ENCODE assay signal across 26 cellular contexts in the genomic region with DNA sequence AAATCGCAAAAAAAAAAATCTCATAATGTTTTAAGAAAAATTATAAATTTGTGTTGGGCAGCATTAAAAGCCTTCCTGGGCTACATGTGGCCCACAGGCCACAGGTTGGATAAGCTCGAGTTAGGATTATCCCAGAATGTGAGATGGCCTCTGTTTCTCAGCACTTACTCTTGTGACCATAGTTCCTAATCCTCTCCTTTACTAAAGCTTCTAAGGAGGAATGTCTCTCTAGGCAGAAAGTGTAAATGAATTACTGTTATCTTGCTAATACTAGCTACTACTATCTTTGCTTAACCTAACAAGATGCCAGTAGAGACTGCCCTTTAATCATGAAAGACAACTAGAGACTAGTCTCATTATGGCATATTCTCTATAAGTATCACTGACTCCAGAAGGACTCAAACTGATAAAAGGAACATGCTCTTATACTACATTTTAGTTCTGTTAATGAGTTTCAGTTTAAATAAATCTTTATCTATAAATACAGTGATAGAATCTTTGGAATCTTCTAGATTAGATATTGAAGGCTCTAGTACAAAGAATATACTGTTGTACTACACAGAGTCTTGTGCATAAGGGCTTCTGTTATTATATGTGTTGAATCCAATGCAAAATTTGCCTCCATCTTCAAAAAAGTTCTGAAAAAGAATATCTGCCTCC. TPM values are rescaled to one million over a fixed set of nuclear protein-coding genes. Genes with fewer than 3 reads are reported as not detected.
DNase-seq lines count a peak whose midpoint lies in the region; ATAC-seq, FAIRE-seq and TF ChIP-seq lines count a peak whose summit lies in the region.
"Had no signal": no experiment of that assay in that cellular context is flagged by ENCODE, and none has a peak within 500 bp of the region (broad histone marks: within the 10 kb centered on the region; RNA-seq: fewer than 3 reads in every experiment).

No MANE protein-coding gene starts in this region.

- no peaks in the 10 kb centered on the region for H3K27me3 ChIP-seq in A673 (replicated peaks; ENCODE audit: insufficient read depth, low read depth, low read length, poor library complexity)
- no peaks in the 10 kb centered on the region for H3K27me3 ChIP-seq in K562 (ENCODE audit: control insufficient read depth in 2 of 2, insufficient read depth in 2 of 2, low read length in 2 of 2)
- H3K27me3 ChIP-seq in neural progenitor cell: no peaks in the 10 kb centered on the region

- POLR2A ChIA-PET in A673 (lab: Charles Lee; ENCODE audit: low non-redundant PET) (no interaction called here), K562 (lab: Yijun Ruan, JAX) (interaction anchor here (0.6 to 1.6 kb wide), 3 partner anchors 14 to 388 kb away, joined by 3 to 4 read pairs (median 4); partner anchors contain the start of gene NR4A3)
- POLR2A ChIA-PET in activated CD4-positive, alpha-beta T cell treated with anti-CD3 and anti-CD28 coated beads for 36 hours (lab: Charles Lee): interaction anchor here (0.6 kb wide), 1 partner anchor 34 kb away, joined by 3 read pairs; no protein-coding TSS in a partner anchor

- no peak for TF ChIP-seq CTCF in A673 (conservative IDR thresholded peaks at IDR 0.05; ENCODE audit: low read depth, low read length)
- TF ChIP-seq CTCF in K562 (IDR thresholded peaks at IDR 0.05 in 2 of 3, conservative IDR thresholded peaks at IDR 0.05 in 1 of 3; ENCODE audit: insufficient read depth in 2 of 3, low read depth in 1 of 3, low read length in 3 of 3): no peak
- TF ChIP-seq CTCF in neural progenitor cell (IDR thresholded peaks at IDR 0.05): no peak

- H3K36me3 ChIP-seq in A673 (ENCODE audit: insufficient read depth, low read length, poor library complexity, severe bottlenecking) (peaks cover 17% of the 10 kb centered on the region), K562 (ENCODE audit: control insufficient read depth, insufficient read depth, low read length) (peaks cover 17% of the 10 kb centered on the region; the same call in 2 of the 3 replicates), neural progenitor cell (peaks cover 12% of the 10 kb centered on the region)

- WGBS in K562 (ENCODE audit: insufficient coverage, low coverage, missing lambda C conversion rate): 64% methylated on average over 1 of the region's 2 CpGs

- H3K9me3 Mint-ChIP-seq in neural progenitor cell: no peaks in the 10 kb centered on the region
- no peaks in the 10 kb centered on the region for H3K9me3 Mint-ChIP-seq in activated CD4-positive, alpha-beta T cell treated with anti-CD3 and anti-CD28 coated beads for 36 hours (ENCODE audit: low read depth)
- H3K9me3 Mint-ChIP-seq: CD8-positive, alpha-beta memory T cell; H9; HFFc6 had no signal

- no peak for TF ChIP-seq POLR2A in K562 (conservative IDR thresholded peaks at IDR 0.05)

- H3K4me1 ChIP-seq in A673 (ENCODE audit: insufficient read depth, low read length, poor library complexity, severe bottlenecking) (peaks cover 22% of the 10 kb centered on the region), K562 (replicated peaks in 1 of 2; ENCODE audit: control insufficient read depth in 2 of 2, insufficient read depth in 2 of 2, low read length in 2 of 2) (no peaks in the 10 kb centered on the region), neural progenitor cell (peaks cover 7% of the 10 kb centered on the region)

- no peak overlapping the region for H3K9ac ChIP-seq in K562 (ENCODE audit: insufficient read depth in 1 of 2, low read depth in 2 of 2, low read length in 2 of 2)
- no peak overlapping the region for H3K9ac ChIP-seq in neural progenitor cell

- H3K4me1 Mint-ChIP-seq in neural progenitor cell: peaks cover 11% of the 10 kb centered on the region
- H3K4me1 Mint-ChIP-seq in activated CD4-positive, alpha-beta T cell treated with anti-CD3 and anti-CD28 coated beads for 36 hours: peaks cover 4% of the 10 kb centered on the region

- no peak for FAIRE-seq in K562 (lab: Jason Lieb, UNC)
- FAIRE-seq: GM18507 had no signal

- no peaks in the 10 kb centered on the region for H3K9me1 ChIP-seq in K562 (ENCODE audit: control insufficient read depth, insufficient read depth, low read length)

- no peak overlapping the region for H2AFZ ChIP-seq in K562 (ENCODE audit: low read depth, low read length)
- no peak overlapping the region for H2AFZ ChIP-seq in neural progenitor cell (replicated peaks)

- CTCF ChIA-PET in A673 (lab: Charles Lee) (no interaction called here), K562 (lab: Yijun Ruan, JAX; ENCODE audit: low intra/inter-chr PET ratio) (no interaction called here)
- CTCF ChIA-PET in activated CD4-positive, alpha-beta T cell treated with anti-CD3 and anti-CD28 coated beads for 36 hours (lab: Charles Lee): interaction anchor here (1.1 kb wide), 1 partner anchor 17 kb away, joined by 3 read pairs; no protein-coding TSS in a partner anchor

- no peak for DNase-seq in A673 (ENCODE audit: low spot score)
- DNase-seq in NCI-H82 (lab: John Stamatoyannopoulos, UW): peak; percentile 69
- no peak for DNase-seq in K562 (ENCODE audit: extremely low read depth in 1 of 4, low spot score in 3 of 4)
- DNase-seq in neural progenitor cell (ENCODE audit: low spot score): peak; percentile 5
- no peak for DNase-seq in retina
- no peak for DNase-seq in activated CD4-positive, alpha-beta T cell treated with anti-CD3 and anti-CD28 coated beads for 36 hours
- no peak for DNase-seq in foreskin melanocyte
- no peak for DNase-seq in activated CD8-positive, alpha-beta memory T cell treated with anti-CD3 and anti-CD28 coated beads, Interleukin-2, amount 50 U/mL, for 48 hours
- DNase-seq: AML-193; C1 segment of cervical spinal cord; Calu3; CD8-positive, alpha-beta memory T cell; DMS153; H9; HFFc6; MM.1S; NCI-H1048; NCI-H1417 treated with DMSO at 0.1 percent for 48 hours; NCI-H187; NCI-H446; NK-92 treated with Interleukin-12 subunit alpha and Interleukin-12 subunit beta, amount 100 ng/mL, for 24 hours; SHP77 treated with DMSO at 0.1 percent for 48 hours had no signal

- no peaks in the 10 kb centered on the region for H3K27me3 Mint-ChIP-seq in neural progenitor cell (ENCODE audit: insufficient read depth, low read depth)
- H3K27me3 Mint-ChIP-seq in activated CD4-positive, alpha-beta T cell treated with anti-CD3 and anti-CD28 coated beads for 36 hours: no peaks in the 10 kb centered on the region
- H3K27me3 Mint-ChIP-seq: CD8-positive, alpha-beta memory T cell had no signal

- H3K27ac ChIP-seq in A673 (ENCODE audit: low read depth, low read length, poor library complexity, severe bottlenecking): peak overlapping the region; percentile 6
- H3K27ac ChIP-seq in K562 (ENCODE audit: extremely low read depth, low read depth, low read length): no peak overlapping the region
- no peak overlapping the region for H3K27ac ChIP-seq in neural progenitor cell
- H3K27ac ChIP-seq: 22Rv1, RWPE1 had no signal

- no peak for TF ChIP-seq RAD21 in K562 (CRISPR knock-in tag; conservative IDR thresholded peaks at IDR 0.05 in 1 of 2, IDR thresholded peaks at IDR 0.05 in 1 of 2)

- TF ChIP-seq EP300 in K562 (IDR thresholded peaks at IDR 0.05; ENCODE audit: low read length): no peak

- H3K9me3 ChIP-seq in A673 (ENCODE audit: low read depth, low read length, poor library complexity, severe bottlenecking): no peaks in the 10 kb centered on the region
- H3K9me3 ChIP-seq in K562 (replicated peaks; ENCODE audit: control insufficient read depth, insufficient read depth, low read depth, low read length): no peaks in the 10 kb centered on the region
- H3K9me3 ChIP-seq in neural progenitor cell (ENCODE audit: low read depth): no peaks in the 10 kb centered on the region

- H3K4me3 Mint-ChIP-seq in neural progenitor cell: no peak overlapping the region
- no peak overlapping the region for H3K4me3 Mint-ChIP-seq in activated CD4-positive, alpha-beta T cell treated with anti-CD3 and anti-CD28 coated beads for 36 hours
- H3K4me3 Mint-ChIP-seq: CD8-positive, alpha-beta memory T cell; H9; HFFc6 had no signal

- no peak overlapping the region for H3K4me3 ChIP-seq in A673 (ENCODE audit: low read depth, low read length, poor library complexity, severe bottlenecking)
- H3K4me3 ChIP-seq in K562: no peak overlapping the region
- H3K4me3 ChIP-seq in neural progenitor cell: no peak overlapping the region

- no TSS peak for BruUV-seq in A673 (replicated peaks; lab: Mats Ljungman, UMichigan)
- no TSS peak for BruUV-seq in K562 (replicated peaks; lab: Mats Ljungman, UMichigan)

- H3K27ac Mint-ChIP-seq in neural progenitor cell: no peak overlapping the region
- no peak overlapping the region for H3K27ac Mint-ChIP-seq in activated CD4-positive, alpha-beta T cell treated with anti-CD3 and anti-CD28 coated beads for 36 hours
- H3K27ac Mint-ChIP-seq: H9, HFFc6 had no signal

- H4K20me1 ChIP-seq in K562 (replicated peaks; ENCODE audit: control insufficient read depth, insufficient read depth, low read length) (no peaks in the 10 kb centered on the region), neural progenitor cell (ENCODE audit: low read depth) (peaks cover 7% of the 10 kb centered on the region)

- H3K36me3 Mint-ChIP-seq in neural progenitor cell: peaks cover 7% of the 10 kb centered on the region
- H3K36me3 Mint-ChIP-seq in activated CD4-positive, alpha-beta T cell treated with anti-CD3 and anti-CD28 coated beads for 36 hours (ENCODE audit: low read depth): peaks cover 15% of the 10 kb centered on the region

- H3K79me2 ChIP-seq in K562 (ENCODE audit: control insufficient read depth, insufficient read depth, low read length) (0 out of 3 replicates have a peak, but pooled peaks cover 3% of the 10 kb centered on the region), neural progenitor cell (ENCODE audit: low read depth) (no peaks in the 10 kb centered on the region)

- intact Hi-C loops in A673 (cut with micrococcal nuclease; ENCODE audit: unreplicated experiment) (no loop called here), K562 (cut with micrococcal nuclease) (no loop called here)
- intact Hi-C loops in activated CD4-positive, alpha-beta T cell treated with anti-CD3 and anti-CD28 coated beads for 36 hours (cut with DNase I, micrococcal nuclease): no loop called here

- H3F3A ChIP-seq in neural progenitor cell (ENCODE audit: low read depth): no peaks in the 10 kb centered on the region

- ATAC-seq in K562: no peak
- ATAC-seq in activated CD4-positive, alpha-beta T cell treated with anti-CD3 and anti-CD28 coated beads for 36 hours: no peak
- ATAC-seq: SK-N-SH treated with all-trans-retinoic acid at 6 μM for 48 hours had no signal

- in situ Hi-C loops in K562 (cut with MboI): no loop called here

- H3K4me2 ChIP-seq in K562 (ENCODE audit: insufficient read depth, low read length) (no peak overlapping the region), neural progenitor cell (no peak overlapping the region)

RNA-seq across cellular contexts. Expression of gene INVS, which starts 13.8 kb away (rescaled TPM):
- total RNA-seq in A673 (2021) (21.8 and 23.3 TPM in 2 replicates), K562 (2014; rRNA removed) (9.2 and 10.9 TPM in 2 replicates), K562 (2014; rRNA removed; fragmentation: Illumina TruSeq; extraction: Trizol) (12.5 and 12.7 TPM in 2 replicates), K562 (2015; rRNA removed; fragmentation: Illumina TruSeq; extraction: Trizol) (11.2 and 12.9 TPM in 2 replicates), K562 (2021) (9.0 and 10.1 TPM in 2 replicates), neural progenitor cell (ENCODE audit: low replicate concordance) (24.3 and 29.2 TPM in 2 replicates)
- 61.9 and 123 TPM in 2 replicates for total RNA-seq in K562 (2011; cell fraction: chromatin; rRNA removed; ENCODE audit: low replicate concordance)
- 31.5 and 34.7 TPM in 2 replicates for total RNA-seq in K562 (2011; cell fraction: nucleolus; rRNA removed)
- total RNA-seq in K562 (2011; cell fraction: nucleoplasm; rRNA removed): 62.6 and 89.5 TPM in 2 replicates
- polyA plus RNA-seq in K562 (2011; rRNA removed) (17.9 and 18.5 TPM in 2 replicates), K562 (2014; fragmentation: Illumina TruSeq; extraction: Trizol) (8.2 and 10.0 TPM in 2 replicates), K562 (2014; fragmentation: Nextera tagmentation; extraction: Ambion mirVana) (under 1 TPM; 0.77 to 0.91 TPM), K562 (2014; rRNA removed) (9.6 and 10.2 TPM in 2 replicates)
- polyA plus RNA-seq in K562 (2011; cell fraction: cytosol; rRNA removed): 5.7 and 8.4 TPM in 2 replicates
- polyA plus RNA-seq in K562 (2011; cell fraction: nucleus; rRNA removed): 42.8 and 47.5 TPM in 2 replicates
- polyA plus RNA-seq in K562 (2012): 7.0 and 8.8 TPM in 2 replicates
- polyA minus RNA-seq in K562 (2011; rRNA and poly(A)+ RNA removed): 46.9 and 55.3 TPM in 2 replicates
- polyA minus RNA-seq in K562 (2011; cell fraction: cytosol; rRNA and poly(A)+ RNA removed): 8.7 and 13.2 TPM in 2 replicates
- 32.9 and 60.0 TPM in 2 replicates for polyA minus RNA-seq in K562 (2011; cell fraction: nucleus; rRNA and poly(A)+ RNA removed)
- 10 to 100 TPM; 14.1 to 19.3 TPM for total RNA-seq in activated CD4-positive, alpha-beta T cell treated with anti-CD3 and anti-CD28 coated beads for 36 hours

RNA-seq across cellular contexts. Expression of gene ERP44, which starts 14.0 kb away (rescaled TPM):
- total RNA-seq in A673 (2021) (14.4 and 16.8 TPM in 2 replicates), K562 (2014; rRNA removed) (9.2 and 11.4 TPM in 2 replicates), K562 (2014; rRNA removed; fragmentation: Illumina TruSeq; extraction: Trizol) (18.4 and 19.0 TPM in 2 replicates), K562 (2015; rRNA removed; fragmentation: Illumina TruSeq; extraction: Trizol) (21.8 and 22.6 TPM in 2 replicates), K562 (2021) (14.8 and 16.0 TPM in 2 replicates), neural progenitor cell (ENCODE audit: low replicate concordance) (12.0 and 18.0 TPM in 2 replicates)
- total RNA-seq in K562 (2011; cell fraction: chromatin; rRNA removed; ENCODE audit: low replicate concordance): 13.0 and 31.7 TPM in 2 replicates
- 15.8 and 16.5 TPM in 2 replicates for total RNA-seq in K562 (2011; cell fraction: nucleolus; rRNA removed)
- 28.2 and 28.9 TPM in 2 replicates for total RNA-seq in K562 (2011; cell fraction: nucleoplasm; rRNA removed)
- polyA plus RNA-seq in K562 (2011; rRNA removed) (13.6 and 15.9 TPM in 2 replicates), K562 (2014; fragmentation: Illumina TruSeq; extraction: Trizol) (19.7 and 23.4 TPM in 2 replicates), K562 (2014; fragmentation: Nextera tagmentation; extraction: Ambion mirVana) (10 to 100 TPM; 10.8 to 11.2 TPM), K562 (2014; rRNA removed) (13.0 and 13.1 TPM in 2 replicates)
- 4.4 and 8.7 TPM in 2 replicates for polyA plus RNA-seq in K562 (2011; cell fraction: cytosol; rRNA removed)
- polyA plus RNA-seq in K562 (2011; cell fraction: nucleus; rRNA removed): 6.9 and 12.3 TPM in 2 replicates
- 17.1 and 24.6 TPM in 2 replicates for polyA plus RNA-seq in K562 (2012)
- 10.9 and 16.5 TPM in 2 replicates for polyA minus RNA-seq in K562 (2011; rRNA and poly(A)+ RNA removed)
- polyA minus RNA-seq in K562 (2011; cell fraction: cytosol; rRNA and poly(A)+ RNA removed): 9.2 and 9.9 TPM in 2 replicates
- 10.1 and 20.0 TPM in 2 replicates for polyA minus RNA-seq in K562 (2011; cell fraction: nucleus; rRNA and poly(A)+ RNA removed)
- 10 to 100 TPM; 12.0 to 12.4 TPM for total RNA-seq in activated CD4-positive, alpha-beta T cell treated with anti-CD3 and anti-CD28 coated beads for 36 hours

Comparison
In these comparisons a context has a peak if more than half of its experiments do, and no peak if none do; other contexts are left out.
1. DNase-seq: peak in NCI-H82 (single experiment) and neural progenitor cell (single experiment); none in A673 (single experiment), K562 (0 of 4), retina (single experiment), activated CD4-positive, alpha-beta T cell treated with anti-CD3 and anti-CD28 coated beads for 36 hours (single experiment), foreskin melanocyte (single experiment) and activated CD8-positive, alpha-beta memory T cell treated with anti-CD3 and anti-CD28 coated beads, Interleukin-2, amount 50 U/mL, for 48 hours (single experiment).